8 cellular contexts compared by ENCODE assay signal in genomic region chr11:31369348-31370329, GRCh38. TPM values are rescaled to one million over a fixed set of nuclear protein-coding genes. Genes with fewer than 3 reads are reported as not detected.
DNase-seq lines count a peak whose midpoint lies in the region; ATAC-seq and TF ChIP-seq lines count a peak whose summit lies in the region.

Gene DCDC1 (minus strand): TSS chr11:31369739. CDS start chr11:31328280, 41,459 bp downstream.
Gene DNAJC24 (plus strand): TSS chr11:31369860. CDS start chr11:31370749, 889 bp downstream.

- H3K36me3 Mint-ChIP-seq in IgD-negative memory B cell: peaks cover 5% of the 10 kb centered on the region

- peaks cover 15 to 23% (median 19%) of the 10 kb centered on the region in 3 donors for H3K4me1 Mint-ChIP-seq in IgD-negative memory B cell

- peaks cover 8% of the 10 kb centered on the region for H3K27me3 Mint-ChIP-seq in IgD-negative memory B cell

- peak; percentile 77 for TF ChIP-seq POLR2A in erythroblast (IDR thresholded peaks at IDR 0.05; ENCODE audit: low read length)

- peak; percentile 87 for DNase-seq in DMS153 (lab: John Stamatoyannopoulos, UW)
- DNase-seq in OCI-M1 (lab: John Stamatoyannopoulos, UW): peak; percentile 96
- DNase-seq in activated T-cell treated with anti-CD3 and anti-CD28 coated beads for 48 hours (ENCODE audit: low read depth): peak; percentile 87
- peak; percentile 96 for DNase-seq in erythroblast (lab: John Stamatoyannopoulos, UW)
- peak; percentile 95 for DNase-seq in mucosa of gallbladder (ENCODE audit: low spot score)
- DNase-seq in stimulated activated CD8-positive, alpha-beta memory T cell treated with anti-CD3 and anti-CD28 coated beads, Interleukin-4, amount 100 ng/mL, for 24 hours (ENCODE audit: low read depth): peak; percentile 89

- peak; percentile 99 for ATAC-seq in GM21576 (IDR thresholded peaks at IDR 0.05; ENCODE audit: unreplicated experiment)

- H3K4me3 Mint-ChIP-seq in IgD-negative memory B cell: peak within 1 kb of the TSS; percentile 87 to 100 (median 98)

- H3K27ac Mint-ChIP-seq in IgD-negative memory B cell: peak within 1 kb of the TSS; percentile 40 to 97 (median 87)

- no peaks in the 10 kb centered on the region for H3K9me3 Mint-ChIP-seq in IgD-negative memory B cell

RNA-seq across cellular contexts. Expression of gene DCDC1, which starts in this region (rescaled TPM):
- polyA plus RNA-seq in IgD-negative memory B cell: not detected
- total RNA-seq in mucosa of gallbladder: 8.1 TPM

RNA-seq across cellular contexts. Expression of gene DNAJC24, which starts in this region (rescaled TPM):
- 12.2 TPM for polyA plus RNA-seq in IgD-negative memory B cell
- total RNA-seq in mucosa of gallbladder: 11.8 TPM

Comparison
In these comparisons a context has a peak if more than half of its experiments do, and no peak if none do; other contexts are left out.
1. Peak in every context shown above with its lines: DNase-seq and ATAC-seq.